8 cellular contexts compared by ENCODE assay signal in genomic region chr3:53350652-53351051, GRCh38. TPM values are rescaled to one million over a fixed set of nuclear protein-coding genes. Genes with fewer than 3 reads are reported as not detected.
DNase-seq lines count a peak whose midpoint lies in the region; ATAC-seq and TF ChIP-seq lines count a peak whose summit lies in the region.
"Had no signal": no experiment of that assay in that cellular context is flagged by ENCODE, and none has a peak within 500 bp of the region (broad histone marks: within the 10 kb centered on the region; RNA-seq: fewer than 3 reads in every experiment).

No MANE protein-coding gene starts in this region.

- H3K79me2 ChIP-seq in Loucy (ENCODE audit: insufficient read depth, low read length): peaks cover 17% of the 10 kb centered on the region

- H3K4me2 ChIP-seq in Loucy (ENCODE audit: low read depth, low read length, poor library complexity, severe bottlenecking): peak overlapping the region; percentile 29

- no peaks in the 10 kb centered on the region for H3K27me3 ChIP-seq in Loucy (ENCODE audit: insufficient read depth, low read length, poor library complexity, severe bottlenecking)

- H3K4me3 Mint-ChIP-seq in neural crest cell: peak overlapping the region; percentile 80

- no peaks in the 10 kb centered on the region for H3K9me3 ChIP-seq in Loucy (ENCODE audit: insufficient read depth, low read depth, low read length)

- DNase-seq in GM10266 (ENCODE audit: extremely low spot score): peak; percentile 30
- DNase-seq in amniotic epithelial cell (ENCODE audit: low read depth): peak; percentile 63
- DNase-seq in neural crest cell (ENCODE audit: low read depth, low spot score): no peak
- DNase-seq in NK-92 treated with Interleukin-12 subunit alpha and Interleukin-12 subunit beta, amount 100 ng/mL, for 24 hours (lab: John Stamatoyannopoulos, UW): no peak
- DNase-seq in stimulated activated CD4-positive, alpha-beta T cell treated with anti-CD3 and anti-CD28 coated beads, Interleukin-1b, Interleukin-23, amount 100 ng/mL, for 48 hours: no peak
- DNase-seq: effector CD4-positive, alpha-beta T cell had no signal

- peaks cover 27% of the 10 kb centered on the region for H3K4me1 ChIP-seq in Loucy (ENCODE audit: insufficient read depth, low read length, poor library complexity, severe bottlenecking)

- peak overlapping the region; percentile 90 for H3K27ac Mint-ChIP-seq in neural crest cell (ENCODE audit: unreplicated experiment)

- no peaks in the 10 kb centered on the region for H3K27me3 Mint-ChIP-seq in neural crest cell (ENCODE audit: low read depth)

- no peaks in the 10 kb centered on the region for H3K36me3 Mint-ChIP-seq in neural crest cell (ENCODE audit: low read depth)

- H3K4me1 Mint-ChIP-seq in neural crest cell: peaks cover 35% of the 10 kb centered on the region

- ATAC-seq in HG02678 (IDR thresholded peaks at IDR 0.05; ENCODE audit: unreplicated experiment): no peak

- H4K20me1 ChIP-seq in Loucy (ENCODE audit: insufficient read depth, low read length, poor library complexity, severe bottlenecking): peaks cover 10% of the 10 kb centered on the region

- no peak overlapping the region for H3K4me3 ChIP-seq in Loucy (ENCODE audit: low read length, poor library complexity, severe bottlenecking)

- H3K9ac ChIP-seq in Loucy (ENCODE audit: low read depth, low read length, poor library complexity, severe bottlenecking): no peak overlapping the region

- no peak overlapping the region for H2AFZ ChIP-seq in Loucy (ENCODE audit: low read length)

- TF ChIP-seq CTCF in GM10266 (IDR thresholded peaks at IDR 0.05; ENCODE audit: control insufficient read depth, insufficient read depth, low read depth, missing control alignments) (peak; percentile 39), Loucy (conservative IDR thresholded peaks at IDR 0.05; ENCODE audit: low read length) (peak; percentile 71), neural crest cell (conservative IDR thresholded peaks at IDR 0.05) (peak; percentile 28)

- H3K9me2 ChIP-seq in Loucy (replicated peaks; ENCODE audit: low read depth, low read length): no peaks in the 10 kb centered on the region

- H3K9me3 Mint-ChIP-seq in neural crest cell: no peaks in the 10 kb centered on the region

- no peaks in the 10 kb centered on the region for H3F3A ChIP-seq in Loucy (ENCODE audit: low read depth)

- H3K36me3 ChIP-seq in Loucy (ENCODE audit: insufficient read depth, low read length): no peaks in the 10 kb centered on the region

RNA-seq across cellular contexts. Expression of gene DCP1A, which starts 3.3 kb away (rescaled TPM):
- 30.0 and 30.6 TPM in 2 replicates for total RNA-seq in neural crest cell

Comparison
In these comparisons a context has a peak if more than half of its experiments do, and no peak if none do; other contexts are left out.
1. DNase-seq: peak in GM10266 (single experiment) and amniotic epithelial cell (single experiment); none in neural crest cell (single experiment), NK-92 treated with Interleukin-12 subunit alpha and Interleukin-12 subunit beta, amount 100 ng/mL, for 24 hours (single experiment) and stimulated activated CD4-positive, alpha-beta T cell treated with anti-CD3 and anti-CD28 coated beads, Interleukin-1b, Interleukin-23, amount 100 ng/mL, for 48 hours (single experiment).
2. Peak in every context shown above with its lines, with median percentiles within 50 percentile points of each other: CTCF ChIP-seq.